19 cellular contexts compared by ENCODE assay signal in the genomic region with DNA sequence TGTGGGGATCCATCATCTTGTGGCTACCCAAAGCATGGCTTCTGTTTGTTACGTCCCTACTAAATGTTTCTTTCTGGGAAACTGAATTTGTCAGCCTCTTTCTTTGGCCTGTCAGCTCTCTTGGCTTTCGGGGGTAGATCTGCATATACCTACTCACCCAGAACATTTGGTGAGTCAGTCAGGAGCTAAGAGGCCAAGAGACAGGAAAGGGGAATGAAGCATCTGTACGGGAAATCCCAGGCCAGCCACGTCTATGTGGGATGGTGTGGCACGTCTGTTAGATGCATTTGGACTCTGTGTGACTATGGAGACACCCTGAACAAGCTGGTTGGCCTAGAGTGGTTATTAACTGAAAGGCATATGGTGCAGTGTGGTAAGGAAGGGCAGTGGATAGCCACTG. TPM values are rescaled to one million over a fixed set of nuclear protein-coding genes. Genes with fewer than 3 reads are reported as not detected.
DNase-seq lines count a peak whose midpoint lies in the region; ATAC-seq and TF ChIP-seq lines count a peak whose summit lies in the region.
"Had no signal": no experiment of that assay in that cellular context is flagged by ENCODE, and none has a peak within 500 bp of the region (broad histone marks: within the 10 kb centered on the region; RNA-seq: fewer than 3 reads in every experiment).

No MANE protein-coding gene starts in this region.

- H3K36me3 Mint-ChIP-seq in H9 (ENCODE audit: insufficient read depth in 1 of 3, low read depth in 3 of 3) = peaks cover 0 to 16% (median 7%) of the 10 kb centered on the region in 3 experiments; a peak in 5 of 7 replicates
- H3K36me3 Mint-ChIP-seq: CD4-positive, CD25-positive, alpha-beta regulatory T cell; natural killer cell had no signal

- no peak overlapping the region for H3K4me2 ChIP-seq in H9 (ENCODE audit: insufficient read depth, insufficient read length, low read length)

- H3K27me3 Mint-ChIP-seq in H9 (ENCODE audit: low read depth) = no peaks in the 10 kb centered on the region

- no peak overlapping the region for H3K18ac ChIP-seq in H9 (ENCODE audit: insufficient read length, low read depth, low read length)

- no peaks in the 10 kb centered on the region for H3K4me1 Mint-ChIP-seq in H9
- H3K4me1 Mint-ChIP-seq: CD4-positive, CD25-positive, alpha-beta regulatory T cell; natural killer cell had no signal

- ATAC-seq in GM18861 (IDR thresholded peaks at IDR 0.05; ENCODE audit: unreplicated experiment) (peak; percentile 54), GM21717 (IDR thresholded peaks at IDR 0.05; ENCODE audit: unreplicated experiment) (peak; percentile 76), GM18907 (IDR thresholded peaks at IDR 0.05; ENCODE audit: unreplicated experiment) (no peak)
- ATAC-seq: esophagus mucosa, natural killer cell had no signal

- H3K23me2 ChIP-seq in H9 (ENCODE audit: insufficient read length, low read depth, low read length, poor library complexity, severe bottlenecking) = no peaks in the 10 kb centered on the region

- H3K4me1 ChIP-seq in H9 (ENCODE audit: insufficient read depth, low read length) = no peaks in the 10 kb centered on the region
- H3K4me1 ChIP-seq: ascending aorta, uterus had no signal

- no peaks in the 10 kb centered on the region for H3K79me2 ChIP-seq in H9 (ENCODE audit: insufficient read depth, low read length)

- H3K56ac ChIP-seq in H9 (ENCODE audit: insufficient read length, low read depth, low read length) = no peak overlapping the region

- no CpG with 5 or more reads among the region's 5 CpGs for WGBS in H9 (ENCODE audit: extremely low coverage, insufficient read length, low lambda C conversion rate)

- H3K27me3 ChIP-seq in H9 (ENCODE audit: insufficient read depth, low read length) = no peaks in the 10 kb centered on the region; the same call in 1 of the 2 replicates
- H3K27me3 ChIP-seq: ascending aorta, uterus had no signal

- no peak overlapping the region for H4K8ac ChIP-seq in H9 (replicated peaks; ENCODE audit: insufficient read length, low read depth, low read length)

- no peak overlapping the region for H2BK12ac ChIP-seq in H9 (ENCODE audit: insufficient read length, low read depth, low read length)

- no peak overlapping the region for H3K4ac ChIP-seq in H9 (ENCODE audit: low read depth, low read length)

- peaks cover 8 to 9% of the 10 kb centered on the region in 2 experiments for H3K9me3 Mint-ChIP-seq in H9
- H3K9me3 Mint-ChIP-seq: natural killer cell had no signal

- peak; percentile 57 for DNase-seq in HT1080 (ENCODE audit: low read depth)
- DNase-seq in kidney glomerular epithelial cell (lab: John Stamatoyannopoulos, UW) = peak; percentile 69
- no peak for DNase-seq in H9
- DNase-seq in activated gamma-delta T cell treated with Interleukin-2 at 50 U/mL for 16 hours = no peak
- DNase-seq: CD4-positive, CD25-positive, alpha-beta regulatory T cell; hypothalamus; KBM-7; natural killer cell; NCI-H146; NCI-H524 treated with DMSO at 0.1 percent for 48 hours; RPMI8226; stimulated activated CD4-positive, alpha-beta T cell treated with anti-CD3 and anti-CD28 coated beads, Interleukin-2, amount 100 ng/mL, for 48 hours; T-helper 1 cell; uterus had no signal

- no peak overlapping the region for H2BK15ac ChIP-seq in H9 (ENCODE audit: low read depth, low read length)

- no peak overlapping the region for H2AFZ ChIP-seq in H9 (ENCODE audit: low read length)

- no peaks in the 10 kb centered on the region for H4K20me1 ChIP-seq in H9 (ENCODE audit: control insufficient read depth, insufficient read depth, insufficient read length)

- no peak overlapping the region for H3K4me3 Mint-ChIP-seq in H9
- H3K4me3 Mint-ChIP-seq: CD4-positive, CD25-positive, alpha-beta regulatory T cell; natural killer cell had no signal

- no peak overlapping the region for H3K27ac Mint-ChIP-seq in H9
- H3K27ac Mint-ChIP-seq: CD4-positive, CD25-positive, alpha-beta regulatory T cell; natural killer cell had no signal

- H4K91ac ChIP-seq in H9 (ENCODE audit: insufficient read length, low read depth, low read length) = no peak overlapping the region

- no peak overlapping the region for H3K9ac ChIP-seq in H9 (ENCODE audit: extremely low read depth, insufficient read length, low read length)

- TF ChIP-seq CTCF in H9 (conservative IDR thresholded peaks at IDR 0.05) = no peak

- no peak overlapping the region for H4K5ac ChIP-seq in H9 (ENCODE audit: insufficient read length, low read depth, low read length)

- H3K23ac ChIP-seq in H9 (ENCODE audit: insufficient read length, low read depth, low read length) = no peak overlapping the region

- H2BK20ac ChIP-seq in H9 (ENCODE audit: low read depth, low read length, poor library complexity, severe bottlenecking) = no peak overlapping the region

- no peak overlapping the region for H2BK5ac ChIP-seq in H9 (ENCODE audit: insufficient read length, low read length)

- no peak overlapping the region for H3K14ac ChIP-seq in H9 (ENCODE audit: insufficient read depth, low read length)

- H3K9me3 ChIP-seq in H9 (ENCODE audit: control insufficient read depth, low read depth, low read length) = no peaks in the 10 kb centered on the region
- H3K9me3 ChIP-seq: ascending aorta, uterus had no signal

- no peak overlapping the region for H2BK120ac ChIP-seq in H9 (ENCODE audit: low read depth, low read length, poor library complexity, severe bottlenecking)

- H3K79me1 ChIP-seq in H9 (ENCODE audit: insufficient read depth, low read depth, low read length, poor library complexity, severe bottlenecking) = no peaks in the 10 kb centered on the region

- no peak overlapping the region for H2AK5ac ChIP-seq in H9 (ENCODE audit: insufficient read length, low read length)

- H3K27ac ChIP-seq in H9 (ENCODE audit: insufficient read length, low read depth, low read length) = no peak overlapping the region
- H3K27ac ChIP-seq: ascending aorta, uterus had no signal

- H3T11ph ChIP-seq in H9 (ENCODE audit: low read length) = no peak overlapping the region

RNA-seq across cellular contexts. Expression of gene CDO1, which starts 58.1 kb away (rescaled TPM):
- 1.4 and 3.3 TPM in 2 replicates for total RNA-seq in HT1080 (2014; rRNA removed; shearing (Covaris generic))
- 0.83 TPM in 1 of 2 replicates, not detected in the other for polyA plus RNA-seq in HT1080 (2015; cell fraction: cytosol; rRNA removed)
- polyA plus RNA-seq in HT1080 (2015; cell fraction: nucleus; rRNA removed) = 0.06 and 0.08 TPM in 2 replicates
- total RNA-seq in H9 (2021) = 11.2 and 12.2 TPM in 2 replicates
- total RNA-seq: natural killer cell had no signal

Comparison
In these comparisons a context has a peak if more than half of its experiments do, and no peak if none do; other contexts are left out.
1. DNase-seq: peak in HT1080 (single experiment) and kidney glomerular epithelial cell (single experiment); none in H9 (single experiment) and activated gamma-delta T cell treated with Interleukin-2 at 50 U/mL for 16 hours (single experiment).